In genomic region chr15:23026218-23026617, GRCh38 we compare ENCODE assay signal across 24 cellular contexts.
"Had no signal": no experiment of that assay in that cellular context is flagged by ENCODE, and none has a peak within 500 bp of the region (broad histone marks: within the 10 kb centered on the region; RNA-seq: fewer than 3 reads in every experiment).

No MANE protein-coding gene starts in this region.

- H3K4me3 ChIP-seq: colonic mucosa, esophagus squamous epithelium, gastrocnemius medialis, heart right ventricle, left lung, lower lobe of right lung, mucosa of descending colon had no signal

- ATAC-seq: effector memory CD8-positive, alpha-beta T cell; esophagus mucosa; gastrocnemius medialis; heart right ventricle; left cardiac atrium; left lung; left ventricle myocardium superior; lower lobe of right lung; mucosa of descending colon had no signal

- DNase-seq: colonic mucosa; cortex of kidney; effector CD8-positive, alpha-beta T cell; effector memory CD8-positive, alpha-beta T cell; endodermal cell; erythroblast; esophagus squamous epithelium; foreskin fibroblast; foreskin melanocyte; gastrocnemius medialis; glutamatergic neuron; heart right ventricle; hippocampal formation; left cardiac atrium; left lung; left ventricle myocardium superior; lower lobe of right lung; mesenchymal stem cell; mucosa of descending colon had no signal

- H3K27me3 ChIP-seq: colonic mucosa, esophagus squamous epithelium, gastrocnemius medialis, heart right ventricle, left lung had no signal

- H3K36me3 ChIP-seq: colonic mucosa had no signal

- H3K27ac ChIP-seq: colonic mucosa, epithelial cell of prostate, esophagus squamous epithelium, gastrocnemius medialis, heart right ventricle, left lung, lower lobe of right lung had no signal

- FAIRE-seq: endometrium, islet of Langerhans, keratinocyte had no signal

- H3K9me3 ChIP-seq: colonic mucosa, esophagus squamous epithelium, gastrocnemius medialis, heart right ventricle, left lung, lower lobe of right lung, mucosa of descending colon had no signal

- H3K4me1 ChIP-seq: colonic mucosa, esophagus squamous epithelium, gastrocnemius medialis, heart right ventricle, left lung, lower lobe of right lung had no signal
